ENCODE assay signal across 1 cellular context in genomic region chr1:15188678-15189077, GRCh38.
TF ChIP-seq lines count a peak whose summit lies in the region.

No MANE protein-coding gene starts in this region.

TF ChIP-seq in HepG2, 621 proteins besides CTCF, POLR2A, EP300 and RAD21 (continued from another document and continues in another):
- no peak for TF ChIP-seq STAT5B (CRISPR knock-in tag; IDR thresholded peaks at IDR 0.05)
- no peak for TF ChIP-seq SMAD3 (CRISPR knock-in tag; IDR thresholded peaks at IDR 0.05)
- no peak for TF ChIP-seq IRF1 (CRISPR knock-in tag; IDR thresholded peaks at IDR 0.05; ENCODE audit: low read depth)
- no peak for TF ChIP-seq SOX13 (IDR thresholded peaks at IDR 0.05)
- no peak for TF ChIP-seq SOX13 (CRISPR knock-in tag; conservative IDR thresholded peaks at IDR 0.05 in 1 of 2, IDR thresholded peaks at IDR 0.05 in 1 of 2)
- no peak for TF ChIP-seq TRIM22 (IDR thresholded peaks at IDR 0.05)
- TF ChIP-seq ERF (CRISPR knock-in tag; IDR thresholded peaks at IDR 0.05) = no peak
- TF ChIP-seq ZMAT5 (CRISPR knock-in tag; IDR thresholded peaks at IDR 0.05; ENCODE audit: borderline replicate concordance, low read depth) = no peak
- TF ChIP-seq ZBTB39 (CRISPR knock-in tag; IDR thresholded peaks at IDR 0.05) = no peak
- no peak for TF ChIP-seq E2F2 (CRISPR knock-in tag; IDR thresholded peaks at IDR 0.05; ENCODE audit: borderline replicate concordance)
- no peak for TF ChIP-seq ZNF577 (CRISPR knock-in tag; IDR thresholded peaks at IDR 0.05; ENCODE audit: borderline replicate concordance, low read depth)
- no peak for TF ChIP-seq ZNF713 (CRISPR knock-in tag; IDR thresholded peaks at IDR 0.05)
- TF ChIP-seq RARA (CRISPR knock-in tag; IDR thresholded peaks at IDR 0.05) = 0 out of 2 replicates have a peak, but pooled peaks have one; percentile 30
- no peak for TF ChIP-seq PHF5A (CRISPR knock-in tag; IDR thresholded peaks at IDR 0.05; ENCODE audit: low read depth, unreplicated experiment)
- no peak for TF ChIP-seq SMARCE1 (IDR thresholded peaks at IDR 0.05; ENCODE audit: borderline replicate concordance)
- TF ChIP-seq TBP (CRISPR knock-in tag; IDR thresholded peaks at IDR 0.05) = no peak
- no peak for TF ChIP-seq HOXA5 (CRISPR knock-in tag; IDR thresholded peaks at IDR 0.05)
- TF ChIP-seq SAP130 (CRISPR knock-in tag; IDR thresholded peaks at IDR 0.05; ENCODE audit: low read depth) = peak; percentile 38; the same call in 1 of the 2 replicates
- TF ChIP-seq ZFP1 (CRISPR knock-in tag; IDR thresholded peaks at IDR 0.05) = no peak
- no peak for TF ChIP-seq ZNF44 (CRISPR knock-in tag; IDR thresholded peaks at IDR 0.05)
- no peak for TF ChIP-seq ZBTB42 (CRISPR knock-in tag; IDR thresholded peaks at IDR 0.05)
- 0 out of 2 replicates have a peak, but pooled peaks have one; percentile 26 for TF ChIP-seq ZNF746 (CRISPR knock-in tag; IDR thresholded peaks at IDR 0.05)
- TF ChIP-seq ZNF362 (CRISPR knock-in tag; IDR thresholded peaks at IDR 0.05; ENCODE audit: borderline replicate concordance) = no peak
- TF ChIP-seq ZFP36L2 (CRISPR knock-in tag; IDR thresholded peaks at IDR 0.05) = no peak
- TF ChIP-seq ZNF569 (CRISPR knock-in tag; IDR thresholded peaks at IDR 0.05; ENCODE audit: borderline replicate concordance) = no peak
- TF ChIP-seq GATAD2A (CRISPR knock-in tag; IDR thresholded peaks at IDR 0.05) = no peak
- TF ChIP-seq PATZ1 (CRISPR knock-in tag; IDR thresholded peaks at IDR 0.05) = no peak
- no peak for TF ChIP-seq POLR2AphosphoS5 (IDR thresholded peaks at IDR 0.05; ENCODE audit: low read depth, low read length)
- TF ChIP-seq ELF3 (CRISPR knock-in tag; IDR thresholded peaks at IDR 0.05) = peak; percentile 38
- no peak for TF ChIP-seq KAT2B (IDR thresholded peaks at IDR 0.05; ENCODE audit: borderline replicate concordance, low read depth, low read length)
- no peak for TF ChIP-seq NFATC3 (CRISPR knock-in tag; IDR thresholded peaks at IDR 0.05)
- no peak for TF ChIP-seq GATAD1 (CRISPR knock-in tag; IDR thresholded peaks at IDR 0.05)
- TF ChIP-seq SMARCC2 (IDR thresholded peaks at IDR 0.05) = no peak
- no peak for TF ChIP-seq ZFP37 (CRISPR knock-in tag; IDR thresholded peaks at IDR 0.05; ENCODE audit: borderline replicate concordance)
- TF ChIP-seq TOE1 (CRISPR knock-in tag; IDR thresholded peaks at IDR 0.05) = no peak
- TF ChIP-seq CEBPG (CRISPR knock-in tag; IDR thresholded peaks at IDR 0.05) = no peak
- TF ChIP-seq ZNF572 (CRISPR knock-in tag; IDR thresholded peaks at IDR 0.05) = no peak
- TF ChIP-seq SP1 (IDR thresholded peaks at IDR 0.05) = no peak
- no peak for TF ChIP-seq SP1 (CRISPR knock-in tag; IDR thresholded peaks at IDR 0.05)
- TF ChIP-seq MXD3 (CRISPR knock-in tag; IDR thresholded peaks at IDR 0.05) = no peak
- TF ChIP-seq ZBTB20 (CRISPR knock-in tag; IDR thresholded peaks at IDR 0.05; ENCODE audit: borderline replicate concordance, low read depth) = no peak
- no peak for TF ChIP-seq CREB1 (IDR thresholded peaks at IDR 0.05)
- TF ChIP-seq CREB1 (CRISPR knock-in tag; IDR thresholded peaks at IDR 0.05) = 0 out of 2 replicates have a peak, but pooled peaks have one; percentile 24
- no peak for TF ChIP-seq ZFAT (CRISPR knock-in tag; conservative IDR thresholded peaks at IDR 0.05)
- no peak for TF ChIP-seq AKNA (CRISPR knock-in tag; IDR thresholded peaks at IDR 0.05; ENCODE audit: borderline replicate concordance)
- TF ChIP-seq RBM22 (optimal IDR thresholded peaks at IDR 0.05; ENCODE audit: low read length) = peak; percentile 32
- no peak for TF ChIP-seq IKZF5 (CRISPR knock-in tag; IDR thresholded peaks at IDR 0.05)
- no peak for TF ChIP-seq CSRNP2 (CRISPR knock-in tag; conservative IDR thresholded peaks at IDR 0.05; ENCODE audit: low read depth)
- TF ChIP-seq ZNF546 (CRISPR knock-in tag; conservative IDR thresholded peaks at IDR 0.05) = no peak
- no peak for TF ChIP-seq FOXK1 (CRISPR knock-in tag; IDR thresholded peaks at IDR 0.05; ENCODE audit: borderline replicate concordance, low read depth)
- no peak for TF ChIP-seq NBN (conservative IDR thresholded peaks at IDR 0.05)
- TF ChIP-seq ZBTB21 (CRISPR knock-in tag; IDR thresholded peaks at IDR 0.05) = peak; percentile 85
- TF ChIP-seq TSC22D2 (CRISPR knock-in tag; IDR thresholded peaks at IDR 0.05; ENCODE audit: borderline replicate concordance) = no peak
